ENCODE assay signal across 1 cellular context in the genomic region with DNA sequence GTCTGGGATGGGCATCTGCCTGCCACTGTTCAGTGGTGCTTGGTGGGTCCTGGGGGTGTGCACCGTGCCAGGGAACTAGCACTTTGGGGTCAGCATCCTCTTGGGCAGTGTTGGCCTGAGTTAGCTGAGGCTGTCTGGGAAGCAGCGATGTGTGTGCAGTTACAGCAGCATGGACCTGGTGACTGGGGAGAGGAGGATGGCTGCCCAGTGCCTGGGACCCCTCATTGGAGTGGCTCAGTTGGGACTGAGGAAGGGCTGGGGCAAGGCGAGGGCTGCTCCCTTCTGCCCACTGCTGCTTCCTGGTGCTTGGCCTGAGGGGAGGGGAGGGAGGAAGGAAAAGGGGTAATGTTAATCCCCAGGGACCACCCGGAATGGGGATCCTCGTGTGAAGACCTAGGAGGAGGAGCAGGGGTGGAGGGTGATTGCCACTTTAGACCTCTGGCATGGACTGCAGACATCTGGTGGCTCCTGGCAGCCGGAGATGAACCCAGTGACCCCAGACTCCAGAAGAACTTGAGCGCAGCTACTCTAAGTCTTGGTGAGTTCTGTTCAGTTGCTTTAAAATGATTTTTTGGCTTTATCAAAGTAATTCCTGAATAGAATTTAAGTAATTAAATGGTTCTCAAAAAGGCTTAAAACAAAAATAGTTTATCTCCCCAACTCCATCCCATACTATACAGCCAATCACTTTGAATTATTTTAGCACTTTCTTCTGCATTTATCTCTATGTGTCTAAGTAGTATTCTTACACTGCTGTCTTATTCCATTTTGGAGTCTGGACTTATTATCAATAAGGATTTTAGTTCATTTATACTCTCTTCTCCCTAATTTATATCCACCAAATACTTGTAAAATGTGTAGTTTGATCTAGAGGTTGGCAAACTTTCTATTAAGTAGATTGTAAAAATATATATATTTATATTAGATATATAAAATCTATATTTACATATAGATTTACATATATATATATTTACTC.
TF ChIP-seq lines count a peak whose summit lies in the region.

No MANE protein-coding gene starts in this region.

TF ChIP-seq in HepG2, 621 proteins besides CTCF, POLR2A, EP300 and RAD21:
- no peak for TF ChIP-seq ARNT (IDR thresholded peaks at IDR 0.05)
- TF ChIP-seq HNRNPK (IDR thresholded peaks at IDR 0.05; ENCODE audit: low read depth, low read length, poor library complexity, severe bottlenecking), result no peak
- no peak for TF ChIP-seq HMG20A (CRISPR knock-in tag; IDR thresholded peaks at IDR 0.05; ENCODE audit: borderline replicate concordance)
- TF ChIP-seq MIER2 (CRISPR knock-in tag; IDR thresholded peaks at IDR 0.05), result no peak
- no peak for TF ChIP-seq ZNF34 (CRISPR knock-in tag; IDR thresholded peaks at IDR 0.05; ENCODE audit: borderline replicate concordance)
- TF ChIP-seq KDM5A (IDR thresholded peaks at IDR 0.05; ENCODE audit: borderline replicate concordance, low read length), result no peak
- TF ChIP-seq TP53 (CRISPR knock-in tag; conservative IDR thresholded peaks at IDR 0.05), result no peak
- no peak for TF ChIP-seq ZNF121 (CRISPR knock-in tag; IDR thresholded peaks at IDR 0.05)
- TF ChIP-seq PHF8 (CRISPR knock-in tag; IDR thresholded peaks at IDR 0.05), result no peak
- no peak for TF ChIP-seq ZNF563 (CRISPR knock-in tag; IDR thresholded peaks at IDR 0.05)
- no peak for TF ChIP-seq FOXJ3 (CRISPR knock-in tag; IDR thresholded peaks at IDR 0.05; ENCODE audit: borderline replicate concordance)
- no peak for TF ChIP-seq SRSF9 (IDR thresholded peaks at IDR 0.05; ENCODE audit: borderline replicate concordance, insufficient read depth, low read depth, low read length, poor library complexity, severe bottlenecking)
- no peak for TF ChIP-seq HDAC1 (CRISPR knock-in tag; IDR thresholded peaks at IDR 0.05)
- 0 out of 2 replicates have a peak, but pooled peaks have one; percentile 29 for TF ChIP-seq ZNF572 (CRISPR knock-in tag; IDR thresholded peaks at IDR 0.05)
- TF ChIP-seq PPARG (CRISPR knock-in tag; conservative IDR thresholded peaks at IDR 0.05), result no peak
- peak; percentile 75 for TF ChIP-seq RBM22 (optimal IDR thresholded peaks at IDR 0.05; ENCODE audit: low read length)
- TF ChIP-seq POLR2AphosphoS5 (IDR thresholded peaks at IDR 0.05; ENCODE audit: low read depth, low read length), result peak; percentile 40; the same call in 1 of the 2 replicates
- no peak for TF ChIP-seq MAZ (IDR thresholded peaks at IDR 0.05; ENCODE audit: borderline replicate concordance, low read depth, low read length)
- no peak for TF ChIP-seq MAZ (CRISPR knock-in tag; IDR thresholded peaks at IDR 0.05; ENCODE audit: low read depth)
- TF ChIP-seq ZNF350 (CRISPR knock-in tag; IDR thresholded peaks at IDR 0.05; ENCODE audit: borderline replicate concordance, low read depth), result no peak
- peak; percentile 73; the same call in 1 of the 2 replicates for TF ChIP-seq AKAP8 (CRISPR knock-in tag; IDR thresholded peaks at IDR 0.05)
- no peak for TF ChIP-seq CEBPZ (IDR thresholded peaks at IDR 0.05; ENCODE audit: low read length)
- no peak for TF ChIP-seq ZNF564 (CRISPR knock-in tag; IDR thresholded peaks at IDR 0.05)
- TF ChIP-seq ZNF205 (CRISPR knock-in tag; IDR thresholded peaks at IDR 0.05), result no peak
- no peak for TF ChIP-seq ZNF234 (CRISPR knock-in tag; conservative IDR thresholded peaks at IDR 0.05)
- TF ChIP-seq EHMT2 (IDR thresholded peaks at IDR 0.05; ENCODE audit: borderline replicate concordance, low read depth, low read length), result no peak
- TF ChIP-seq ZNF660 (CRISPR knock-in tag; IDR thresholded peaks at IDR 0.05; ENCODE audit: borderline replicate concordance, low read depth), result no peak
- TF ChIP-seq NBN (conservative IDR thresholded peaks at IDR 0.05), result no peak
- TF ChIP-seq KDM3A (CRISPR knock-in tag; IDR thresholded peaks at IDR 0.05; ENCODE audit: low read depth), result no peak
- TF ChIP-seq, protein P1, sequence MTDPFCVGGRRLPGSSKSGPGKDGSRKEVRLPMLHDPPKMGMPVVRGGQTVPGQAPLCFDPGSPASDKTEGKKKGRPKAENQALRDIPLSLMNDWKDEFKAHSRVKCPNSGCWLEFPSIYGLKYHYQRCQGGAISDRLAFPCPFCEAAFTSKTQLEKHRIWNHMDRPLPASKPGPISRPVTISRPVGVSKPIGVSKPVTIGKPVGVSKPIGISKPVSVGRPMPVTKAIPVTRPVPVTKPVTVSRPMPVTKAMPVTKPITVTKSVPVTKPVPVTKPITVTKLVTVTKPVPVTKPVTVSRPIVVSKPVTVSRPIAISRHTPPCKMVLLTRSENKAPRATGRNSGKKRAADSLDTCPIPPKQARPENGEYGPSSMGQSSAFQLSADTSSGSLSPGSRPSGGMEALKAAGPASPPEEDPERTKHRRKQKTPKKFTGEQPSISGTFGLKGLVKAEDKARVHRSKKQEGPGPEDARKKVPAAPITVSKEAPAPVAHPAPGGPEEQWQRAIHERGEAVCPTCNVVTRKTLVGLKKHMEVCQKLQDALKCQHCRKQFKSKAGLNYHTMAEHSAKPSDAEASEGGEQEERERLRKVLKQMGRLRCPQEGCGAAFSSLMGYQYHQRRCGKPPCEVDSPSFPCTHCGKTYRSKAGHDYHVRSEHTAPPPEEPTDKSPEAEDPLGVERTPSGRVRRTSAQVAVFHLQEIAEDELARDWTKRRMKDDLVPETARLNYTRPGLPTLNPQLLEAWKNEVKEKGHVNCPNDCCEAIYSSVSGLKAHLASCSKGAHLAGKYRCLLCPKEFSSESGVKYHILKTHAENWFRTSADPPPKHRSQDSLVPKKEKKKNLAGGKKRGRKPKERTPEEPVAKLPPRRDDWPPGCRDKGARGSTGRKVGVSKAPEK (CRISPR knock-in tag; IDR thresholded peaks at IDR 0.05; ENCODE audit: borderline replicate concordance), result no peak
- TF ChIP-seq AGO2 (optimal IDR thresholded peaks at IDR 0.05; ENCODE audit: low read depth, low read length), result peak; percentile 55
- TF ChIP-seq, protein P2, sequence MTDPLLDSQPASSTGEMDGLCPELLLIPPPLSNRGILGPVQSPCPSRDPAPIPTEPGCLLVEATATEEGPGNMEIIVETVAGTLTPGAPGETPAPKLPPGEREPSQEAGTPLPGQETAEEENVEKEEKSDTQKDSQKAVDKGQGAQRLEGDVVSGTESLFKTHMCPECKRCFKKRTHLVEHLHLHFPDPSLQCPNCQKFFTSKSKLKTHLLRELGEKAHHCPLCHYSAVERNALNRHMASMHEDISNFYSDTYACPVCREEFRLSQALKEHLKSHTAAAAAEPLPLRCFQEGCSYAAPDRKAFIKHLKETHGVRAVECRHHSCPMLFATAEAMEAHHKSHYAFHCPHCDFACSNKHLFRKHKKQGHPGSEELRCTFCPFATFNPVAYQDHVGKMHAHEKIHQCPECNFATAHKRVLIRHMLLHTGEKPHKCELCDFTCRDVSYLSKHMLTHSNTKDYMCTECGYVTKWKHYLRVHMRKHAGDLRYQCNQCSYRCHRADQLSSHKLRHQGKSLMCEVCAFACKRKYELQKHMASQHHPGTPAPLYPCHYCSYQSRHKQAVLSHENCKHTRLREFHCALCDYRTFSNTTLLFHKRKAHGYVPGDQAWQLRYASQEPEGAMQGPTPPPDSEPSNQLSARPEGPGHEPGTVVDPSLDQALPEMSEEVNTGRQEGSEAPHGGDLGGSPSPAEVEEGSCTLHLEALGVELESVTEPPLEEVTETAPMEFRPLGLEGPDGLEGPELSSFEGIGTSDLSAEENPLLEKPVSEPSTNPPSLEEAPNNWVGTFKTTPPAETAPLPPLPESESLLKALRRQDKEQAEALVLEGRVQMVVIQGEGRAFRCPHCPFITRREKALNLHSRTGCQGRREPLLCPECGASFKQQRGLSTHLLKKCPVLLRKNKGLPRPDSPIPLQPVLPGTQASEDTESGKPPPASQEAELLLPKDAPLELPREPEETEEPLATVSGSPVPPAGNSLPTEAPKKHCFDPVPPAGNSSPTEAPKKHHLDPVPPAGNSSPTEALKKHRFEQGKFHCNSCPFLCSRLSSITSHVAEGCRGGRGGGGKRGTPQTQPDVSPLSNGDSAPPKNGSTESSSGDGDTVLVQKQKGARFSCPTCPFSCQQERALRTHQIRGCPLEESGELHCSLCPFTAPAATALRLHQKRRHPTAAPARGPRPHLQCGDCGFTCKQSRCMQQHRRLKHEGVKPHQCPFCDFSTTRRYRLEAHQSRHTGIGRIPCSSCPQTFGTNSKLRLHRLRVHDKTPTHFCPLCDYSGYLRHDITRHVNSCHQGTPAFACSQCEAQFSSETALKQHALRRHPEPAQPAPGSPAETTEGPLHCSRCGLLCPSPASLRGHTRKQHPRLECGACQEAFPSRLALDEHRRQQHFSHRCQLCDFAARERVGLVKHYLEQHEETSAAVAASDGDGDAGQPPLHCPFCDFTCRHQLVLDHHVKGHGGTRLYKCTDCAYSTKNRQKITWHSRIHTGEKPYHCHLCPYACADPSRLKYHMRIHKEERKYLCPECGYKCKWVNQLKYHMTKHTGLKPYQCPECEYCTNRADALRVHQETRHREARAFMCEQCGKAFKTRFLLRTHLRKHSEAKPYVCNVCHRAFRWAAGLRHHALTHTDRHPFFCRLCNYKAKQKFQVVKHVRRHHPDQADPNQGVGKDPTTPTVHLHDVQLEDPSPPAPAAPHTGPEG (CRISPR knock-in tag; IDR thresholded peaks at IDR 0.05), result no peak
- no peak for TF ChIP-seq ZNF782 (CRISPR knock-in tag; IDR thresholded peaks at IDR 0.05; ENCODE audit: borderline replicate concordance)
- no peak for TF ChIP-seq ZMYM3 (CRISPR knock-in tag; IDR thresholded peaks at IDR 0.05)
- TF ChIP-seq NFE2L1 (CRISPR knock-in tag; IDR thresholded peaks at IDR 0.05; ENCODE audit: borderline replicate concordance), result no peak
- no peak for TF ChIP-seq MTF2 (CRISPR knock-in tag; IDR thresholded peaks at IDR 0.05; ENCODE audit: borderline replicate concordance)
- no peak for TF ChIP-seq ZNF263 (CRISPR knock-in tag; IDR thresholded peaks at IDR 0.05)
- TF ChIP-seq KDM4B (CRISPR knock-in tag; IDR thresholded peaks at IDR 0.05), result no peak
- TF ChIP-seq ZNF276 (CRISPR knock-in tag; IDR thresholded peaks at IDR 0.05; ENCODE audit: low read depth), result no peak
